ENCODE assay signal across 14 cellular contexts in the genomic region with DNA sequence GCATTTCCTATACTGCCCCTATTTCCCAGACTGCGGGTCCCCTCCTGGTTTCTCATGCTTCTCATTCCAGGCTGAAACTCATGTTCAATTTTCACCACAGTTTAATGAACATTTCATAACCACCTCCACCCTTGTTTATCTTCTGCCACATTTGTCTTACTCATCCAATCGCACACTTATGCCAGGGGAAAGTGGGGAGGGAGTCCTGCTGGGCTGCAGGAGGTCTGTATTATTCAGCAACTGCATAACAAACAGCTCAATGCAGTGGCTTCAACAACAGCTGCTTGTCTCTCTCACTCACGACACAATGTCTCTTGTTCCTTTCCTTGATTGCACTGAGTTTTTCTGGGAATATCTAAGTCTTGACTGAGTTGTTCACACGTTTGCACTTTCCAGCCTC.
"Had no signal": no experiment of that assay in that cellular context is flagged by ENCODE, and none has a peak within 500 bp of the region (broad histone marks: within the 10 kb centered on the region; RNA-seq: fewer than 3 reads in every experiment).

No MANE protein-coding gene starts in this region.

- DNase-seq: activated CD4-positive, CD25-positive, alpha-beta regulatory T cell treated with anti-CD3 and anti-CD28 coated beads, Interleukin-2, amount 50 U/mL, for 72 hours; activated naive CD4-positive, alpha-beta T cell treated with Interleukin-2 at 50 U/mL for 16 hours; activated naive CD8-positive, alpha-beta T cell treated with anti-CD3 and anti-CD28 coated beads, Interleukin-2, amount 50 U/mL, for 24 hours; activated T-cell treated with anti-CD3 and anti-CD28 coated beads for 4 hours; aorta; effector memory CD4-positive, alpha-beta T cell; foreskin melanocyte; posterior cingulate gyrus; stimulated activated CD4-positive, alpha-beta T cell treated with anti-CD3 and anti-CD28 coated beads, Interleukin-2, amount 100 ng/mL, for 48 hours; stimulated activated naive CD4-positive, alpha-beta T cell; T1000; trophoblast cell had no signal

- ATAC-seq: activated naive CD8-positive, alpha-beta T cell treated with anti-CD3 and anti-CD28 coated beads, Interleukin-2, amount 50 U/mL, for 24 hours; activated T-helper 17 cell treated with anti-CD3 and anti-CD28 coated beads, Interleukin-2, amount 50 U/mL, for 72 hours; natural killer cell treated with Interleukin-12 subunit alpha and Interleukin-12 subunit beta and Interleukin-15 and Interleukin-18, amount 100 ng/mL, for 72 hours had no signal

- H3K4me3 Mint-ChIP-seq: activated naive CD8-positive, alpha-beta T cell treated with anti-CD3 and anti-CD28 coated beads, Interleukin-2, amount 50 U/mL, for 24 hours; activated T-helper 17 cell treated with anti-CD3 and anti-CD28 coated beads, Interleukin-2, amount 50 U/mL, for 72 hours; natural killer cell treated with Interleukin-12 subunit alpha and Interleukin-12 subunit beta and Interleukin-15 and Interleukin-18, amount 100 ng/mL, for 72 hours had no signal

- H3K36me3 Mint-ChIP-seq: natural killer cell treated with Interleukin-12 subunit alpha and Interleukin-12 subunit beta and Interleukin-15 and Interleukin-18, amount 100 ng/mL, for 72 hours had no signal

- H3K4me1 Mint-ChIP-seq: activated naive CD8-positive, alpha-beta T cell treated with anti-CD3 and anti-CD28 coated beads, Interleukin-2, amount 50 U/mL, for 24 hours; activated T-helper 17 cell treated with anti-CD3 and anti-CD28 coated beads, Interleukin-2, amount 50 U/mL, for 72 hours had no signal

- H3K27ac Mint-ChIP-seq: activated naive CD8-positive, alpha-beta T cell treated with anti-CD3 and anti-CD28 coated beads, Interleukin-2, amount 50 U/mL, for 24 hours; activated T-helper 17 cell treated with anti-CD3 and anti-CD28 coated beads, Interleukin-2, amount 50 U/mL, for 72 hours; natural killer cell treated with Interleukin-12 subunit alpha and Interleukin-12 subunit beta and Interleukin-15 and Interleukin-18, amount 100 ng/mL, for 72 hours had no signal
